29 cellular contexts compared by ENCODE assay signal in the genomic region with DNA sequence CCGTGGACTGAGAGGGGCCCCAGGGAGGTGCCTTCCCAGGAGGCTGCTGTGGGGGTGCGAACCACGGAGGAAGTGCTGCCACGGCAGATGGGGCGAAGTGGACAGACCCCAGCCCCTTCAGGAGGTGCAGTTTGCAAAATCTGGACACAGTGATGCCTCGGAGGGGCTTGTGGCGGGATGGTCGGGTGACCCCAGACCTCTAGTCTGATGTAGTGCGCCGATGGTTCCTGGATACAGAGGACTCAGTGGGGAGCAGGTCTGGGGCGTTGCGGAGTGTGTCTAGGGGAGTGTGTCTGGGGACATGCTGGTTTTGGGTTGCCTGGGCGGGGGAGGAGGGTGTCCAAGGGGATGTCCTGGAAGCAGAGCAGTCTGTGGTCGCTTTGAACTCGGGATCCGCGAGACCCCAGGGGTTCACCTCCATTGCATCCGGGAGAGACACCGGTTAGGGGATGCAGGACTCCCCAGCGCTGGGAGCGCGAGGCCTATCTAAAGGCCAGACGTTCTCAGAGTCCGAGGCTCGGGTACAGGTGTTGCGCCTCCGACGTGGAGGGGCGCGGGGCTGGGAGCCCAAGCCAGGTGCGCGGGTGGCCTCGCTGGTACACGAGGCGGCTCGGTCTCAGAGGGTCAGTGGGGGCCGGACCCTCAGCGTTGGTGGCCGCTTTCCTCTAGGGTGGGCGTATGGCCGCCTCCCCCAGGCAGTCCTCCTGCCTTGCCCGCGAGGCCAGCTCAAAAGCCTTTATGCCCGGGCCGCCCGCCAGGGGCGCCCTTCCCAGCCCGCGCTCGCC.
"Had no signal": no experiment of that assay in that cellular context is flagged by ENCODE, and none has a peak within 500 bp of the region (broad histone marks: within the 10 kb centered on the region; RNA-seq: fewer than 3 reads in every experiment).

No MANE protein-coding gene starts in this region.

- H3K27ac Mint-ChIP-seq: activated CD4-positive, alpha-beta memory T cell treated with anti-CD3 and anti-CD28 coated beads, Interleukin-2, amount 10 ng/mL, durations not matched to agents 7 days and 5 days; activated CD4-positive, alpha-beta T cell treated with anti-CD3 and anti-CD28 coated beads, Interleukin-2, amount 10 ng/mL, durations not matched to agents 7 days and 5 days; activated naive CD4-positive, alpha-beta T cell treated with anti-CD3 and anti-CD28 coated beads, Interleukin-2, amount 50 U/mL, for 24 hours; activated naive CD8-positive, alpha-beta T cell treated with anti-CD3 and anti-CD28 coated beads, Interleukin-2, amount 50 U/mL, for 24 hours; activated T-helper 2 cell treated with anti-CD3 and anti-CD28 coated beads, Interferon-gamma antibody, Interleukin-2, Interleukin-4, amounts not matched to agents 10 μg/mL and 5 μg/mL and 100 μg/mL, durations not matched to agents 14 hours and 24 hours and 36 hours; dendritic cell treated with granulocyte-macrophage colony-stimulating factor and Interleukin-4, amounts not matched to agents 40 ng/mL and 50 ng/mL, for 4 days; endodermal cell; nephron; T-helper 1 cell treated with Interleukin-12 subunit alpha and Interleukin-12 subunit beta and Interleukin-4 antibody, amounts not matched to agents 30 μg/mL and 1 μg/mL, for 36 hours had no signal

- ATAC-seq: activated naive CD8-positive, alpha-beta T cell treated with anti-CD3 and anti-CD28 coated beads, Interleukin-2, amount 50 U/mL, for 24 hours; foreskin keratinocyte; mucosa of descending colon had no signal

- H3K4me2 ChIP-seq: smooth muscle cell had no signal

- H3K27me3 ChIP-seq: breast epithelium, ovary, testis had no signal

- H3K36me3 ChIP-seq: breast epithelium, esophagus muscularis mucosa, heart right ventricle, left ventricle myocardium inferior, ovary, prostate gland, transverse colon, WERI-Rb-1 had no signal

- H3K9me3 ChIP-seq: breast epithelium, esophagus muscularis mucosa, heart right ventricle, left ventricle myocardium inferior, mucosa of descending colon, ovary, prostate gland, testis, transverse colon had no signal

- H3K27ac ChIP-seq: breast epithelium, esophagus muscularis mucosa, foreskin keratinocyte, heart right ventricle, left ventricle myocardium inferior, ovary, prostate gland, testis, transverse colon, WERI-Rb-1 had no signal

- H3K36me3 Mint-ChIP-seq: activated naive CD4-positive, alpha-beta T cell treated with anti-CD3 and anti-CD28 coated beads, Interleukin-2, amount 50 U/mL, for 24 hours had no signal

- H3K4me3 Mint-ChIP-seq: activated CD4-positive, alpha-beta memory T cell treated with anti-CD3 and anti-CD28 coated beads, Interleukin-2, amount 10 ng/mL, durations not matched to agents 7 days and 5 days; activated CD4-positive, alpha-beta T cell treated with anti-CD3 and anti-CD28 coated beads, Interleukin-2, amount 10 ng/mL, durations not matched to agents 7 days and 5 days; activated naive CD4-positive, alpha-beta T cell treated with anti-CD3 and anti-CD28 coated beads, Interleukin-2, amount 50 U/mL, for 24 hours; activated naive CD8-positive, alpha-beta T cell treated with anti-CD3 and anti-CD28 coated beads, Interleukin-2, amount 50 U/mL, for 24 hours; central memory CD8-positive, alpha-beta T cell; dendritic cell treated with granulocyte-macrophage colony-stimulating factor and Interleukin-4, amounts not matched to agents 40 ng/mL and 50 ng/mL, for 4 days; endodermal cell; nephron; T-helper 1 cell treated with Interleukin-12 subunit alpha and Interleukin-12 subunit beta and Interleukin-4 antibody, amounts not matched to agents 30 μg/mL and 1 μg/mL, for 36 hours had no signal

- H3K4me1 Mint-ChIP-seq: nephron had no signal

- H3K4me1 ChIP-seq: breast epithelium, esophagus muscularis mucosa, foreskin keratinocyte, heart right ventricle, left ventricle myocardium inferior, prostate gland, testis, transverse colon had no signal

- H3K9me3 Mint-ChIP-seq: activated CD4-positive, alpha-beta memory T cell treated with anti-CD3 and anti-CD28 coated beads, Interleukin-2, amount 10 ng/mL, durations not matched to agents 7 days and 5 days; activated CD4-positive, alpha-beta T cell treated with anti-CD3 and anti-CD28 coated beads, Interleukin-2, amount 10 ng/mL, durations not matched to agents 7 days and 5 days; activated naive CD4-positive, alpha-beta T cell treated with anti-CD3 and anti-CD28 coated beads, Interleukin-2, amount 50 U/mL, for 24 hours; activated naive CD8-positive, alpha-beta T cell treated with anti-CD3 and anti-CD28 coated beads, Interleukin-2, amount 50 U/mL, for 24 hours; activated T-helper 2 cell treated with anti-CD3 and anti-CD28 coated beads, Interferon-gamma antibody, Interleukin-2, Interleukin-4, amounts not matched to agents 10 μg/mL and 5 μg/mL and 100 μg/mL, durations not matched to agents 14 hours and 24 hours and 36 hours; central memory CD8-positive, alpha-beta T cell; dendritic cell treated with granulocyte-macrophage colony-stimulating factor and Interleukin-4, amounts not matched to agents 40 ng/mL and 50 ng/mL, for 4 days; nephron; T-helper 1 cell treated with Interleukin-12 subunit alpha and Interleukin-12 subunit beta and Interleukin-4 antibody, amounts not matched to agents 30 μg/mL and 1 μg/mL, for 36 hours had no signal

- DNase-seq: activated CD4-positive, alpha-beta memory T cell treated with anti-CD3 and anti-CD28 coated beads, Interleukin-2, amount 10 ng/mL, durations not matched to agents 7 days and 5 days; activated CD4-positive, alpha-beta T cell treated with anti-CD3 and anti-CD28 coated beads, Interleukin-2, amount 10 ng/mL, durations not matched to agents 7 days and 5 days; activated CD4-positive, CD25-positive, alpha-beta regulatory T cell treated with anti-CD3 and anti-CD28 coated beads, Interleukin-2, amount 50 U/mL, for 72 hours; activated naive CD8-positive, alpha-beta T cell treated with anti-CD3 and anti-CD28 coated beads, Interleukin-2, amount 50 U/mL, for 24 hours; activated T-cell treated with anti-CD3 and anti-CD28 coated beads, Interleukin-2, amount 50 U/mL, for 48 hours; endodermal cell; foreskin keratinocyte; heart right ventricle; kidney glomerular epithelial cell; left ventricle myocardium inferior; ovary; retina; stimulated activated CD4-positive, alpha-beta T cell treated with anti-CD3 and anti-CD28 coated beads, Interleukin-1b, Interleukin-23, amount 100 ng/mL, for 48 hours; stimulated activated naive CD4-positive, alpha-beta T cell; T-helper 9 cell; testis; transverse colon; WERI-Rb-1 had no signal

- H3K4me3 ChIP-seq: breast epithelium, esophagus muscularis mucosa, heart right ventricle, left ventricle myocardium inferior, mucosa of descending colon, ovary, prostate gland, smooth muscle cell, transverse colon had no signal
